In the genomic region with DNA sequence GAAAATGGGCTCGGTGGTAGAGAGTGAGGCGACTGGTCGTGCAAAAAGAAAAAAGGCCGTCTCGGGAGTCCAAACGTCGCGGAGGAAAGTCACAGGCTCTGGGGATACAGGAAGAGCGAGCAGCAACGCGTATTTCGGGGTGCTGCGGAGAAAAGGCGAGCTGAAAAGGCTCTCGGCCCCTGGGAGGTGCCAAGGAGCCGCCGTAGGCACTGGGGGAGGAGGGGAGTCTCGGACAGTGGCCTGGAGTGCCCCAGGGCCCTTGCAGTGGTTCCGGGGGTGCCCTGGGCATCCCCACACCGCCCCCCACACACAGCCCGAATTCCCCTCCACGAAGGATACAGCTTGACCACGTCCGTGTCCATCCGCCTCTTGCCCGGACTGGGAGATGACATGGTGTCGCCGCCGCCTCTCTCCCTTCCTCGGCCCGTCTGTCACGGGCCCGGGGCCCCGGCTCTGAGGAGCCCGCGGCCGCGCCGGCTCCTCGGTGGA, we compare ENCODE assay signal across 8 cellular contexts. TPM values are rescaled to one million over a fixed set of nuclear protein-coding genes. Genes with fewer than 3 reads are reported as not detected.
DNase-seq lines count a peak whose midpoint lies in the region; ATAC-seq and TF ChIP-seq lines count a peak whose summit lies in the region.

No MANE protein-coding gene starts in this region.

- no peak overlapping the region for H3K4me3 Mint-ChIP-seq in activated CD8-positive, alpha-beta memory T cell treated with anti-CD3 and anti-CD28 coated beads, Interleukin-2, amount 10 ng/mL, durations not matched to agents 7 days and 5 days
- no peak overlapping the region for H3K4me3 Mint-ChIP-seq in natural killer cell

- H3K9me2 ChIP-seq in Karpas-422 (replicated peaks; ENCODE audit: insufficient read depth, low read length) = no peaks in the 10 kb centered on the region

- no peaks in the 10 kb centered on the region for H3K27me3 Mint-ChIP-seq in activated CD8-positive, alpha-beta memory T cell treated with anti-CD3 and anti-CD28 coated beads, Interleukin-2, amount 10 ng/mL, durations not matched to agents 7 days and 5 days
- peaks cover 2% of the 10 kb centered on the region in 2 donors for H3K27me3 Mint-ChIP-seq in natural killer cell (ENCODE audit: low read depth in 2 of 2)

- no peak for TF ChIP-seq POLR2A in uterus (IDR thresholded peaks at IDR 0.05)

- peak overlapping the region; percentile 92 for H3K4me3 ChIP-seq in Karpas-422 (ENCODE audit: low read length)
- H3K4me3 ChIP-seq in fibroblast of lung (replicated peaks in 1 of 4; ENCODE audit: control extremely low read depth in 1 of 4, insufficient read depth in 1 of 4, low read depth in 3 of 4, low read length in 4 of 4) = peak overlapping the region; percentile 77 to 93 (median 86)
- H3K4me3 ChIP-seq in uterus = peak overlapping the region; percentile 63 to 74

- CTCF ChIA-PET in activated CD8-positive, alpha-beta memory T cell treated with anti-CD3 and anti-CD28 coated beads, Interleukin-2, amount 10 ng/mL, durations not matched to agents 7 days and 5 days (lab: Charles Lee) = interaction anchor here (0.6 to 2.5 kb wide), 3 partner anchors 59 to 122 kb away, joined by 3 to 8 read pairs (median 7); no protein-coding TSS in a partner anchor

- H3K4me2 ChIP-seq in Karpas-422 (ENCODE audit: low read depth, low read length, poor library complexity, severe bottlenecking) (peak overlapping the region; percentile 88), fibroblast of lung (ENCODE audit: extremely low read depth, insufficient read depth, low read length) (peak overlapping the region; percentile 84)

- H3K4me1 ChIP-seq in Karpas-422 (ENCODE audit: low read length) (peaks cover 43% of the 10 kb centered on the region), fibroblast of lung (ENCODE audit: control insufficient read depth, extremely low read depth, insufficient read depth, low read length) (peaks cover 12% of the 10 kb centered on the region), uterus (peaks cover 0 to 5% of the 10 kb centered on the region in 2 donors)

- no peak overlapping the region for H3K27ac Mint-ChIP-seq in activated CD8-positive, alpha-beta memory T cell treated with anti-CD3 and anti-CD28 coated beads, Interleukin-2, amount 10 ng/mL, durations not matched to agents 7 days and 5 days
- no peak overlapping the region for H3K27ac Mint-ChIP-seq in natural killer cell

- peak; percentile 20 for ATAC-seq in GM21737 (IDR thresholded peaks at IDR 0.05; ENCODE audit: unreplicated experiment)
- ATAC-seq in activated CD8-positive, alpha-beta memory T cell treated with anti-CD3 and anti-CD28 coated beads, Interleukin-2, amount 10 ng/mL, durations not matched to agents 7 days and 5 days = peak; percentile 31
- ATAC-seq in natural killer cell = peak; percentile 16 to 35 (median 23)

- H3K27ac ChIP-seq in Karpas-422 (ENCODE audit: low read length) = peak overlapping the region; percentile 89
- peak overlapping the region; percentile 86 for H3K27ac ChIP-seq in fibroblast of lung (ENCODE audit: insufficient read depth, low read length)
- peak overlapping the region; percentile 92 to 96 for H3K27ac ChIP-seq in uterus

- peaks cover 10% of the 10 kb centered on the region for H3K4me1 Mint-ChIP-seq in activated CD8-positive, alpha-beta memory T cell treated with anti-CD3 and anti-CD28 coated beads, Interleukin-2, amount 10 ng/mL, durations not matched to agents 7 days and 5 days
- peaks cover 7 to 13% of the 10 kb centered on the region in 2 donors for H3K4me1 Mint-ChIP-seq in natural killer cell

- H3K27me3 ChIP-seq in Karpas-422 (ENCODE audit: low read length) (no peaks in the 10 kb centered on the region), fibroblast of lung (ENCODE audit: control insufficient read depth, insufficient read depth, low read length) (no peaks in the 10 kb centered on the region), uterus (no peaks in the 10 kb centered on the region)

- H4K20me1 ChIP-seq in Karpas-422 (ENCODE audit: insufficient read depth, low read depth, low read length) (no peaks in the 10 kb centered on the region), fibroblast of lung (ENCODE audit: control insufficient read depth, extremely low read depth, insufficient read depth, low read length) (no peaks in the 10 kb centered on the region)

- DNase-seq in GM03348 (ENCODE audit: low spot score) (peak; percentile 70), Karpas-422 (peak; percentile 83), fibroblast of lung (ENCODE audit: low read depth in 2 of 2) (no peak), natural killer cell (no peak), uterus (peak; percentile 36 to 41), NCI-H1930 (lab: John Stamatoyannopoulos, UW) (no peak)
- DNase-seq in activated CD8-positive, alpha-beta memory T cell treated with anti-CD3 and anti-CD28 coated beads, Interleukin-2, amount 10 ng/mL, durations not matched to agents 7 days and 5 days = peak; percentile 70

- H2AFZ ChIP-seq in Karpas-422 (ENCODE audit: low read length) (0 out of 2 replicates have a peak overlapping the region, but pooled peaks have one; percentile 21), fibroblast of lung (ENCODE audit: low read length) (peak overlapping the region; percentile 50)

- H3K9ac ChIP-seq in Karpas-422 (ENCODE audit: low read length) (peak overlapping the region; percentile 87), fibroblast of lung (ENCODE audit: insufficient read depth, low read length) (peak overlapping the region; percentile 89)

- no peaks in the 10 kb centered on the region for H3K9me3 ChIP-seq in Karpas-422 (ENCODE audit: low read length)
- no peaks in the 10 kb centered on the region for H3K9me3 ChIP-seq in fibroblast of lung (ENCODE audit: control insufficient read depth, insufficient read depth, low read depth, low read length)
- H3K9me3 ChIP-seq in uterus = no peaks in the 10 kb centered on the region

- TF ChIP-seq CTCF in fibroblast of lung (conservative IDR thresholded peaks at IDR 0.05 in 1 of 2, IDR thresholded peaks at IDR 0.05 in 1 of 2; ENCODE audit: low read depth in 1 of 2, low read length in 2 of 2) (no peak), natural killer cell (IDR thresholded peaks at IDR 0.05) (no peak), uterus (IDR thresholded peaks at IDR 0.05) (no peak)

- peaks cover 2% of the 10 kb centered on the region for H3K36me3 Mint-ChIP-seq in activated CD8-positive, alpha-beta memory T cell treated with anti-CD3 and anti-CD28 coated beads, Interleukin-2, amount 10 ng/mL, durations not matched to agents 7 days and 5 days
- peaks cover 7% of the 10 kb centered on the region for H3K36me3 Mint-ChIP-seq in natural killer cell

- no peaks in the 10 kb centered on the region for H3K9me3 Mint-ChIP-seq in activated CD8-positive, alpha-beta memory T cell treated with anti-CD3 and anti-CD28 coated beads, Interleukin-2, amount 10 ng/mL, durations not matched to agents 7 days and 5 days (ENCODE audit: low read depth)
- no peaks in the 10 kb centered on the region for H3K9me3 Mint-ChIP-seq in natural killer cell

- H3K79me2 ChIP-seq in Karpas-422 (ENCODE audit: low read length) (peaks cover 53% of the 10 kb centered on the region), fibroblast of lung (ENCODE audit: control insufficient read depth, insufficient read depth, low read length) (peaks cover 46% of the 10 kb centered on the region)

- intact Hi-C loops in natural killer cell (cut with micrococcal nuclease) = loop anchor here (5.0 kb wide), 1 partner anchor 415 kb away; no protein-coding TSS in a partner anchor
- intact Hi-C loops in uterus (cut with DNase I; ENCODE audit: low total_unique reads) = loop anchor here (5.0 kb wide), 1 partner anchor 125 kb away; no protein-coding TSS in a partner anchor

- H3K36me3 ChIP-seq in Karpas-422 (ENCODE audit: insufficient read depth, low read length) (peaks cover 6% of the 10 kb centered on the region; the same call in 1 of the 2 replicates), fibroblast of lung (ENCODE audit: control insufficient read depth, insufficient read depth, low read length) (no peaks in the 10 kb centered on the region), uterus (no peaks in the 10 kb centered on the region)

RNA-seq across cellular contexts. Expression of a gene that starts 0.6 kb away (rescaled TPM):
- 34.7 and 37.3 TPM in 2 replicates for total RNA-seq in Karpas-422 (2014; rRNA removed; shearing (Covaris generic); ENCODE audit: low replicate concordance)
- total RNA-seq in activated CD8-positive, alpha-beta memory T cell treated with anti-CD3 and anti-CD28 coated beads, Interleukin-2, amount 10 ng/mL, durations not matched to agents 7 days and 5 days = 10 to 100 TPM; 27.9 to 28.3 TPM
- 64.2 and 102 TPM in 2 replicates for total RNA-seq in fibroblast of lung
- polyA plus RNA-seq in fibroblast of lung = 59.3 and 76.0 TPM in 2 replicates
- 39.7 and 46.5 TPM in 2 replicates for polyA plus RNA-seq in fibroblast of lung (2012)
- polyA minus RNA-seq in fibroblast of lung (ENCODE audit: low replicate concordance) = 22.0 and 31.4 TPM in 2 replicates
- 10 to 100 TPM; 80.9 to 86.9 (median 83.1) TPM for total RNA-seq in natural killer cell
- 10 to 100 TPM; 35.4 to 99.8 (median 53.1) TPM for total RNA-seq in uterus

Comparison
In these comparisons a context has a peak if more than half of its experiments do, and no peak if none do; other contexts are left out.
1. DNase-seq: peak in GM03348 (single experiment), Karpas-422 (single experiment), activated CD8-positive, alpha-beta memory T cell treated with anti-CD3 and anti-CD28 coated beads, Interleukin-2, amount 10 ng/mL, durations not matched to agents 7 days and 5 days (single experiment) and uterus (2 of 2); none in fibroblast of lung (0 of 2), natural killer cell (single experiment) and NCI-H1930 (0 of 2).
2. Peak in every context shown above with its lines, with median percentiles within 50 percentile points of each other: ATAC-seq, H3K27ac ChIP-seq and H3K4me3 ChIP-seq.